Comparison of ENCODE assay signal across 11 cellular contexts in genomic region chr12:111570090-111570961, GRCh38. TPM values are rescaled to one million over a fixed set of nuclear protein-coding genes. Genes with fewer than 3 reads are reported as not detected.
DNase-seq lines count a peak whose midpoint lies in the region; ATAC-seq, FAIRE-seq and TF ChIP-seq lines count a peak whose summit lies in the region.
"Had no signal": no experiment of that assay in that cellular context is flagged by ENCODE, and none has a peak within 500 bp of the region (broad histone marks: within the 10 kb centered on the region; RNA-seq: fewer than 3 reads in every experiment).

No MANE protein-coding gene starts in this region.

- no peak overlapping the region for H2AFZ ChIP-seq in K562 (ENCODE audit: low read depth, low read length)
- H2AFZ ChIP-seq in MM.1S (ENCODE audit: low read length), result no peak overlapping the region

- no peak for TF ChIP-seq RAD21 in K562 (CRISPR knock-in tag; conservative IDR thresholded peaks at IDR 0.05 in 1 of 2, IDR thresholded peaks at IDR 0.05 in 1 of 2)

- peaks cover 4% of the 10 kb centered on the region for H3K9me1 ChIP-seq in K562 (ENCODE audit: control insufficient read depth, insufficient read depth, low read length)

- H3K9ac ChIP-seq in K562 (ENCODE audit: insufficient read depth in 1 of 2, low read depth in 2 of 2, low read length in 2 of 2) (peak overlapping the region in 1 of 2 experiments; percentile 24; a peak in 1 of 4 replicates), MM.1S (ENCODE audit: low read length) (no peak overlapping the region)

- H3K79me2 ChIP-seq in K562 (ENCODE audit: control insufficient read depth, insufficient read depth, low read length) (peaks cover 83% of the 10 kb centered on the region), MM.1S (ENCODE audit: low read length) (no peaks in the 10 kb centered on the region; the same call in 1 of the 2 replicates)

- WGBS in K562 (ENCODE audit: insufficient coverage, low coverage, missing lambda C conversion rate), result 6% methylated on average over 9 of the region's 9 CpGs
- 49% methylated on average over 9 of the region's 9 CpGs for WGBS in right lobe of liver (ENCODE audit: insufficient coverage, low coverage, low lambda C conversion rate, missing lambda C conversion rate)

- H3K36me3 ChIP-seq in K562 (ENCODE audit: control insufficient read depth, insufficient read depth, low read length) (peaks cover 34% of the 10 kb centered on the region), right lobe of liver (peaks cover 0 to 3% (median 0%) of the 10 kb centered on the region in 4 donors), MM.1S (replicated peaks; ENCODE audit: insufficient read depth, low read length) (no peaks in the 10 kb centered on the region)

- H3K27ac ChIP-seq in AG04450 (ENCODE audit: low read depth, low read length) (no peak overlapping the region), K562 (ENCODE audit: extremely low read depth, low read depth, low read length) (peak overlapping the region; percentile 57; the same call in 2 of the 3 replicates), right lobe of liver (no peak overlapping the region), MM.1S (ENCODE audit: low read length) (no peak overlapping the region)

- TF ChIP-seq CTCF in AG04450 (IDR thresholded peaks at IDR 0.05; ENCODE audit: low read depth, low read length) (no peak), K562 (IDR thresholded peaks at IDR 0.05 in 2 of 3, conservative IDR thresholded peaks at IDR 0.05 in 1 of 3; ENCODE audit: insufficient read depth in 2 of 3, low read depth in 1 of 3, low read length in 3 of 3) (no peak), right lobe of liver (IDR thresholded peaks at IDR 0.05) (no peak), MM.1S (IDR thresholded peaks at IDR 0.05; ENCODE audit: low read length) (no peak)

- DNase-seq in AG04450 (ENCODE audit: low read depth, low spot score) (peak; percentile 51), HS-5 (ENCODE audit: low read depth) (peak; percentile 80), K562 (ENCODE audit: extremely low read depth in 1 of 4, low spot score in 3 of 4) (peak in 3 of 4 experiments; percentile 19 to 32 (median 19)), right lobe of liver (no peak), MM.1S (no peak), NK-92 (lab: John Stamatoyannopoulos, UW; ENCODE audit: unreplicated experiment) (no peak), COR-L47 (lab: John Stamatoyannopoulos, UW) (no peak)
- DNase-seq: activated naive CD4-positive, alpha-beta T cell treated with Interleukin-2 at 50 U/mL for 16 hours; NCI-H187 treated with DMSO at 0.1 percent for 48 hours had no signal

- H3K4me1 ChIP-seq in K562 (replicated peaks in 1 of 2; ENCODE audit: control insufficient read depth in 2 of 2, insufficient read depth in 2 of 2, low read length in 2 of 2) (peaks cover 3 to 27% of the 10 kb centered on the region in 2 experiments; a peak in 4 of 5 replicates), right lobe of liver (peaks cover 0 to 16% (median 3%) of the 10 kb centered on the region in 4 donors), MM.1S (ENCODE audit: low read length) (no peaks in the 10 kb centered on the region)

- in situ Hi-C loops in K562 (cut with MboI), result no loop called here

- H3K4me3 ChIP-seq in AG04450 (ENCODE audit: low read depth, low read length) (no peak overlapping the region), K562 (no peak overlapping the region), right lobe of liver (no peak overlapping the region), MM.1S (ENCODE audit: low read length) (no peak overlapping the region)
- H3K4me3 ChIP-seq: skin epidermis had no signal

- TF ChIP-seq POLR2A in K562 (conservative IDR thresholded peaks at IDR 0.05) (0 out of 2 replicates have a peak, but pooled peaks have one; percentile 19), right lobe of liver (IDR thresholded peaks at IDR 0.05) (no peak)

- no peaks in the 10 kb centered on the region for H3K9me2 ChIP-seq in MM.1S (replicated peaks; ENCODE audit: insufficient read depth, low read length)

- H4K20me1 ChIP-seq in K562 (replicated peaks; ENCODE audit: control insufficient read depth, insufficient read depth, low read length) (peaks cover 7% of the 10 kb centered on the region; the same call in 1 of the 2 replicates), MM.1S (ENCODE audit: insufficient read depth, low read length) (no peaks in the 10 kb centered on the region)

- H3K27me3 ChIP-seq in AG04450 (ENCODE audit: control insufficient read depth, insufficient read depth, low read length) (no peaks in the 10 kb centered on the region), K562 (ENCODE audit: control insufficient read depth in 2 of 2, insufficient read depth in 2 of 2, low read length in 2 of 2) (no peaks in the 10 kb centered on the region), right lobe of liver (no peaks in the 10 kb centered on the region), MM.1S (replicated peaks; ENCODE audit: insufficient read depth, low read length) (no peaks in the 10 kb centered on the region)

- no peaks in the 10 kb centered on the region for H3K9me3 ChIP-seq in AG04450 (ENCODE audit: control insufficient read depth, insufficient read depth, low read length)
- no peaks in the 10 kb centered on the region for H3K9me3 ChIP-seq in K562 (replicated peaks; ENCODE audit: control insufficient read depth, insufficient read depth, low read depth, low read length)
- H3K9me3 ChIP-seq in right lobe of liver, result no peaks in the 10 kb centered on the region
- H3K9me3 ChIP-seq in MM.1S (replicated peaks; ENCODE audit: insufficient read depth, low read length), result no peaks in the 10 kb centered on the region

- ATAC-seq in K562 (peak; percentile 59), right lobe of liver (peak in 3 of 4 donors; percentile 25 to 44 (median 33)), GM18873 (IDR thresholded peaks at IDR 0.05; ENCODE audit: low FRiP score, unreplicated experiment) (no peak)

- peak; percentile 60 for FAIRE-seq in K562 (lab: Jason Lieb, UNC)

- CTCF ChIA-PET in AG04450 (lab: Charles Lee), result interaction anchor here (1.0 to 1.3 kb wide), 3 partner anchors 118 to 174 kb away, joined by 3 to 4 read pairs (median 4); no protein-coding TSS in a partner anchor
- CTCF ChIA-PET in K562 (lab: Yijun Ruan, JAX; ENCODE audit: low intra/inter-chr PET ratio), result interaction anchor here (0.6 kb wide), 1 partner anchor 175 kb away, joined by 4 read pairs; no protein-coding TSS in a partner anchor

- no peak for TF ChIP-seq EP300 in K562 (IDR thresholded peaks at IDR 0.05; ENCODE audit: low read length)

- no TSS peak for BruUV-seq in K562 (replicated peaks; lab: Mats Ljungman, UMichigan)

- POLR2A ChIA-PET in AG04450 (lab: Yijun Ruan, JAX), result no interaction called here
- POLR2A ChIA-PET in K562 (lab: Yijun Ruan, JAX), result interaction anchor here (1.0 to 1.8 kb wide), 3 partner anchors 8 to 58 kb away, joined by 4 to 6 read pairs (median 4); no protein-coding TSS in a partner anchor

- peak overlapping the region; percentile 23 for H3K4me2 ChIP-seq in K562 (ENCODE audit: insufficient read depth, low read length)
- no peak overlapping the region for H3K4me2 ChIP-seq in MM.1S (ENCODE audit: low read depth, low read length)

- intact Hi-C loops in K562 (cut with micrococcal nuclease) (no loop called here), right lobe of liver (cut with DNase I) (no loop called here)

- no peaks in the 10 kb centered on the region for H3F3A ChIP-seq in MM.1S (ENCODE audit: insufficient read depth, low read length)

TF ChIP-seq in K562, 482 proteins besides CTCF, POLR2A, EP300 and RAD21 (continues in another document):
- peak; percentile 79 for TF ChIP-seq PKNOX1 (IDR thresholded peaks at IDR 0.05)
- no peak for TF ChIP-seq L3MBTL2 (IDR thresholded peaks at IDR 0.05)
- peak; percentile 14; the same call in 1 of the 2 replicates for TF ChIP-seq RB1 (IDR thresholded peaks at IDR 0.05; ENCODE audit: low read depth)
- TF ChIP-seq ZFX (CRISPR knock-in tag; IDR thresholded peaks at IDR 0.05), result no peak
- no peak for TF ChIP-seq ZNF324 (CRISPR knock-in tag; IDR thresholded peaks at IDR 0.05)
- TF ChIP-seq STAG1 (CRISPR knock-in tag; IDR thresholded peaks at IDR 0.05; ENCODE audit: borderline replicate concordance), result no peak
- TF ChIP-seq MAZ (CRISPR knock-in tag; conservative IDR thresholded peaks at IDR 0.05 in 1 of 2, IDR thresholded peaks at IDR 0.05 in 1 of 2), result 0 out of 4 replicates have a peak, but pooled peaks of 1 of the 2 experiments have one; percentile 33
- TF ChIP-seq BMI1 (IDR thresholded peaks at IDR 0.05; ENCODE audit: low read length), result no peak

RNA-seq across cellular contexts. Expression of gene ATXN2, which starts 28.8 kb away (rescaled TPM):
- polyA plus RNA-seq in AG04450 (2011; rRNA removed) (19.1 and 28.4 TPM in 2 replicates), K562 (2011; rRNA removed) (25.2 and 42.0 TPM in 2 replicates), K562 (2014; fragmentation: Illumina TruSeq; extraction: Trizol) (48.7 and 65.7 TPM in 2 replicates), K562 (2014; fragmentation: Nextera tagmentation; extraction: Ambion mirVana) (10 to 100 TPM; 20.1 to 21.7 TPM), K562 (2014; rRNA removed) (28.7 and 29.3 TPM in 2 replicates)
- 81.8 and 91.6 TPM in 2 replicates for polyA minus RNA-seq in AG04450 (2011; rRNA and poly(A)+ RNA removed)
- 189 and 381 TPM in 2 replicates for total RNA-seq in K562 (2011; cell fraction: chromatin; rRNA removed; ENCODE audit: low replicate concordance)
- total RNA-seq in K562 (2011; cell fraction: nucleolus; rRNA removed), result 126 and 146 TPM in 2 replicates
- total RNA-seq in K562 (2011; cell fraction: nucleoplasm; rRNA removed), result 208 and 329 TPM in 2 replicates
- total RNA-seq in K562 (2014; rRNA removed) (16.8 and 20.6 TPM in 2 replicates), K562 (2014; rRNA removed; fragmentation: Illumina TruSeq; extraction: Trizol) (40.5 and 45.5 TPM in 2 replicates), K562 (2015; rRNA removed; fragmentation: Illumina TruSeq; extraction: Trizol) (29.6 and 32.1 TPM in 2 replicates), K562 (2021) (66.3 and 67.8 TPM in 2 replicates), right lobe of liver (10 to 100 TPM; 19.1 to 39.5 (median 27.6) TPM)
- 43.2 and 49.1 TPM in 2 replicates for polyA plus RNA-seq in K562 (2011; cell fraction: cytosol; rRNA removed)
- polyA plus RNA-seq in K562 (2011; cell fraction: nucleus; rRNA removed), result 165 and 220 TPM in 2 replicates
- 41.1 and 48.9 TPM in 2 replicates for polyA plus RNA-seq in K562 (2012)
- polyA minus RNA-seq in K562 (2011; rRNA and poly(A)+ RNA removed), result 74.8 and 77.5 TPM in 2 replicates
- 47.8 and 71.2 TPM in 2 replicates for polyA minus RNA-seq in K562 (2011; cell fraction: cytosol; rRNA and poly(A)+ RNA removed)
- 55.2 and 75.5 TPM in 2 replicates for polyA minus RNA-seq in K562 (2011; cell fraction: nucleus; rRNA and poly(A)+ RNA removed)

Comparison
In these comparisons a context has a peak if more than half of its experiments do, and no peak if none do; other contexts are left out.
1. DNase-seq: peak in AG04450 (single experiment), HS-5 (single experiment) and K562 (3 of 4); none in right lobe of liver (0 of 3), MM.1S (single experiment), NK-92 (single experiment) and COR-L47 (single experiment).